Comparison of ENCODE assay signal across 10 cellular contexts in genomic region chr5:159555084-159555483, GRCh38.
"Had no signal": no experiment of that assay in that cellular context is flagged by ENCODE, and none has a peak within 500 bp of the region (broad histone marks: within the 10 kb centered on the region; RNA-seq: fewer than 3 reads in every experiment).

No MANE protein-coding gene starts in this region.

- H3K4me3 ChIP-seq: GM23248, HAP-1, K562 had no signal

- H3K9ac ChIP-seq: GM23248 had no signal

- H3K27ac ChIP-seq: GM23248 had no signal

- H2AFZ ChIP-seq: GM23248 had no signal

- ATAC-seq: HCT116, K562 had no signal

- FAIRE-seq: HTR-8/SVneo, K562 had no signal

- DNase-seq: GM23248, GOT3, H7, HFFc6, IMR-90, KG1 had no signal

- H3K4me3 Mint-ChIP-seq: HFFc6 had no signal

- H3K27ac Mint-ChIP-seq: HFFc6 had no signal

- H3K9me3 ChIP-seq: HAP-1 had no signal

- H3K9me3 Mint-ChIP-seq: HFFc6 had no signal

- H3K36me3 ChIP-seq: HAP-1 had no signal
